10 cellular contexts compared by ENCODE assay signal in genomic region chr12:111322336-111323250, GRCh38. TPM values are rescaled to one million over a fixed set of nuclear protein-coding genes. Genes with fewer than 3 reads are reported as not detected.
A peak's percentile ranks its signal among the peaks of the same experiment; 100 is the strongest.
DNase-seq lines count a peak whose midpoint lies in the region; ATAC-seq lines count a peak whose summit lies in the region.
"Had no signal": no experiment of that assay in that cellular context is flagged by ENCODE, and none has a peak within 500 bp of the region (broad histone marks: within the 10 kb centered on the region; RNA-seq: fewer than 3 reads in every experiment).

No MANE protein-coding gene starts in this region.

- peak; percentile 40 for DNase-seq in NCI-H1092 treated with DMSO at 0.1 percent for 48 hours (lab: John Stamatoyannopoulos, UW)
- DNase-seq in NCI-H1092 (lab: John Stamatoyannopoulos, UW) = no peak
- peak; percentile 39 for DNase-seq in NCI-H345 treated with DMSO at 0.1 percent for 48 hours (lab: John Stamatoyannopoulos, UW; ENCODE audit: unreplicated experiment)
- DNase-seq in globus pallidus (ENCODE audit: low spot score) = peak; percentile 34
- no peak for DNase-seq in sciatic nerve (ENCODE audit: low spot score)
- no peak for DNase-seq in DMS 273 (lab: John Stamatoyannopoulos, UW; ENCODE audit: unreplicated experiment)
- DNase-seq in HK-2 (ENCODE audit: unreplicated experiment) = no peak
- DNase-seq: activated CD4-positive, alpha-beta T cell treated with anti-CD3 and anti-CD28 coated beads, Interleukin-2, amount 10 ng/mL, durations not matched to agents 24 days and 14 days; NK-92 treated with Interleukin-12 subunit alpha and Interleukin-12 subunit beta, amount 100 ng/mL, for 24 hours had no signal

- peak; percentile 17 for ATAC-seq in sciatic nerve
- ATAC-seq in HG02970 (IDR thresholded peaks at IDR 0.05; ENCODE audit: low FRiP score, unreplicated experiment) = no peak

- intact Hi-C loops in sciatic nerve (cut with DNase I) = no loop called here

RNA-seq across cellular contexts. Expression of gene PHETA1, which starts 46.3 kb away (rescaled TPM):
- total RNA-seq in sciatic nerve = 12.0 TPM

Comparison
In these comparisons a context has a peak if more than half of its experiments do, and no peak if none do; other contexts are left out.
1. DNase-seq: peak in NCI-H1092 treated with DMSO at 0.1 percent for 48 hours (single experiment), NCI-H345 treated with DMSO at 0.1 percent for 48 hours (single experiment) and globus pallidus (single experiment); none in NCI-H1092 (single experiment), sciatic nerve (single experiment), DMS 273 (single experiment) and HK-2 (single experiment).